ENCODE assay signal across 4 cellular contexts in genomic region chr10:132931851-132932250, GRCh38. TPM values are rescaled to one million over a fixed set of nuclear protein-coding genes. Genes with fewer than 3 reads are reported as not detected.
"Had no signal": no experiment of that assay in that cellular context is flagged by ENCODE, and none has a peak within 500 bp of the region (broad histone marks: within the 10 kb centered on the region; RNA-seq: fewer than 3 reads in every experiment).

No MANE protein-coding gene starts in this region.

RNA-seq across cellular contexts. Expression of gene CFAP46, which starts 10.5 kb away (rescaled TPM):
- total RNA-seq: activated CD8-positive, alpha-beta T cell treated with anti-CD3 and anti-CD28 coated beads, Interleukin-2, amount 10 ng/mL, durations not matched to agents 7 days and 5 days; skeletal muscle tissue; T-helper 1 cell treated with Interleukin-12 subunit alpha and Interleukin-12 subunit beta and Interleukin-4 antibody, amounts not matched to agents 30 ng/mL and 1 ng/mL, for 36 hours; thoracic aorta had no signal
